Comparison of ENCODE assay signal across 22 cellular contexts in genomic region chr12:105449406-105449805, GRCh38.
"Had no signal": no experiment of that assay in that cellular context is flagged by ENCODE, and none has a peak within 500 bp of the region (broad histone marks: within the 10 kb centered on the region; RNA-seq: fewer than 3 reads in every experiment).

No MANE protein-coding gene starts in this region.

- ATAC-seq: left cardiac atrium; left lung; natural killer cell treated with Interleukin-12 subunit alpha and Interleukin-12 subunit beta and Interleukin-15 and Interleukin-18, amount 100 ng/mL, for 72 hours; pancreas; right lobe of liver; stimulated activated memory B cell treated with anti-CD40 and anti-IgM and Interleukin-4, amounts not matched to agents 10 μg/mL and 1 μg/mL and 100 μg/mL, for 72 hours; stimulated activated naive CD8-positive, alpha-beta T cell treated with anti-CD3 and anti-CD28 coated beads, Interleukin-15, Interleukin-2, amounts not matched to agents 100 U/mL and 50 U/mL, for 24 hours had no signal

- H3K27me3 ChIP-seq: dorsolateral prefrontal cortex, left lung, pancreas, right lobe of liver, testis, tibial artery, upper lobe of left lung had no signal

- H3K4me2 ChIP-seq: smooth muscle cell had no signal

- H3K27ac ChIP-seq: dorsolateral prefrontal cortex, left lung, neutrophil, pancreas, right lobe of liver, testis, tibial artery, upper lobe of left lung had no signal

- H3K4me1 ChIP-seq: pancreas, right lobe of liver, testis, upper lobe of left lung had no signal

- H3K9me3 ChIP-seq: left lung, neutrophil, pancreas, right lobe of liver, testis, tibial artery, upper lobe of left lung had no signal

- DNase-seq: cortex of kidney; dorsolateral prefrontal cortex; effector CD4-positive, alpha-beta T cell; hypothalamus; kidney; left cardiac atrium; left lung; naive B cell; pancreas; right lobe of liver; stimulated activated CD4-positive, alpha-beta T cell treated with anti-CD3 and anti-CD28 coated beads, Interleukin-12 subunit alpha, Interleukin-12 subunit beta, amount 100 ng/mL, for 4 hours; stimulated activated CD4-positive, alpha-beta T cell treated with anti-CD3 and anti-CD28 coated beads, Interleukin-1b, Interleukin-23, amount 100 ng/mL, for 48 hours; stimulated activated CD4-positive, alpha-beta T cell treated with anti-CD3 and anti-CD28 coated beads, Interleukin-4, amount 100 ng/mL, for 1 hour; stimulated activated naive CD8-positive, alpha-beta T cell treated with anti-CD3 and anti-CD28 coated beads, Interleukin-15, Interleukin-2, amounts not matched to agents 100 U/mL and 50 U/mL, for 24 hours; substantia nigra; testis; tibial artery; upper lobe of left lung had no signal

- H3K4me3 ChIP-seq: dorsolateral prefrontal cortex, left lung, pancreas, right lobe of liver, smooth muscle cell, testis, tibial artery, upper lobe of left lung had no signal

- H3K36me3 ChIP-seq: left lung, neutrophil, pancreas, right lobe of liver, tibial artery, upper lobe of left lung had no signal
